In the genomic region with DNA sequence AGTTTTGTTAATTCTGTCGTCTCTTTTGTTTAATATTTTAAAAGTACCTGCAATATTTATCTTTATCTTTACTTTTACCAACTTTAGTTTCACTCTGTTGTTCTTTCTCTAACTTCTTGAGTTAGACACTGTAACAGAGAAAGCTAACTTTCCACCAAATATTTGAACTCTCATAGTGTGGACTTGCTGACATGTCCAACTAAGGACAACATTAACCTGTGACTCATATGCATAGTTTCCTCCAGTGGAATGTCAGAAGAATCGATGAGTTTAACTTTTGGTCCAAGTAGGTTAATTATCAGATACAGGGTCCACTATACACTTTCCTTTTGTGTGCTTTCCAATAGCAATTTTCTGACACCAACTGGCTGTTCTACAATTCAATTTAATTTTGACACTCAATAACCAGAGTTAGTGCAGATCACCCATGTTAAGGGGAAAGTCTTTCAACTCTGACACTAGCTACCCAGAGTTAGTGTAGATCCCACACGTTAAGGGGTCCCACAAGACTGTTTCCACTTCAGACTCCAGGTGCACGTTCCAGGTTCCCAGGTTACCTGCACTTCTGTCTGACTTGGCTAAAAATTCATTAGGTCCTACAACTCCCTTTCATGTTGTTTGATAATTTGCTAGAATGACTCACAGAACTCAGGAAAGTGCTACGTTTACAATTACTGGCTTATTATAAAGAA, we compare ENCODE assay signal across 15 cellular contexts.
DNase-seq lines count a peak whose midpoint lies in the region; ATAC-seq and TF ChIP-seq lines count a peak whose summit lies in the region.
"Had no signal": no experiment of that assay in that cellular context is flagged by ENCODE, and none has a peak within 500 bp of the region (broad histone marks: within the 10 kb centered on the region; RNA-seq: fewer than 3 reads in every experiment).

No MANE protein-coding gene starts in this region.

- intact Hi-C loops in aorta (cut with DNase I): no loop called here

- no peak for TF ChIP-seq CTCF in AG10803 (conservative IDR thresholded peaks at IDR 0.05; ENCODE audit: low read length)

- H3K4me3 ChIP-seq in AG10803 (ENCODE audit: low read length) (no peak overlapping the region), aorta (ENCODE audit: low read length in 2 of 2) (no peak overlapping the region)
- H3K4me3 ChIP-seq: Peyer's patch, thyroid gland had no signal

- H3K4me1 ChIP-seq in aorta (ENCODE audit: control insufficient read depth in 1 of 2, insufficient read depth in 2 of 2, low read length in 2 of 2): no peaks in the 10 kb centered on the region
- H3K4me1 ChIP-seq: Peyer's patch, thyroid gland had no signal

- DNase-seq in AG10803 (ENCODE audit: low read depth) (peak; percentile 33), HS-5 (ENCODE audit: low read depth) (peak; percentile 26), dermis blood vessel endothelial cell (peak; percentile 61), kidney tubule cell (ENCODE audit: low spot score) (peak; percentile 28), NCI-H1694 (lab: John Stamatoyannopoulos, UW) (no peak), aorta (no peak)
- DNase-seq in effector CD8-positive, alpha-beta T cell (lab: John Stamatoyannopoulos, UW): no peak
- DNase-seq: activated CD8-positive, alpha-beta memory T cell treated with anti-CD3 and anti-CD28 coated beads for 24 hours; amniotic stem cell; NCI-H1930; NCI-H526 treated with DMSO at 0.1 percent for 48 hours; Peyer's patch; stimulated activated CD4-positive, alpha-beta T cell treated with anti-CD3 and anti-CD28 coated beads, Interleukin-4, amount 100 ng/mL, for 4 hours; thyroid gland had no signal

- H3K27ac ChIP-seq in aorta (ENCODE audit: low read depth in 1 of 2, low read length in 2 of 2): no peak overlapping the region
- H3K27ac ChIP-seq: Peyer's patch, thyroid gland had no signal

- no peak for ATAC-seq in GM18498 (IDR thresholded peaks at IDR 0.05; ENCODE audit: unreplicated experiment)
- no peak for ATAC-seq in aorta (ENCODE audit: low FRiP score)

- no peaks in the 10 kb centered on the region for H3K27me3 ChIP-seq in aorta (ENCODE audit: control insufficient read depth in 1 of 2, insufficient read depth in 2 of 2, low read length in 1 of 2)
- H3K27me3 ChIP-seq: Peyer's patch, thyroid gland had no signal

- 47 to 52% methylated on average over 5 of the region's 5 CpGs for WGBS in aorta, 2 donors

- no peaks in the 10 kb centered on the region for H3K36me3 ChIP-seq in aorta (ENCODE audit: control insufficient read depth in 1 of 2, insufficient read depth in 2 of 2, low read length in 1 of 2)
- H3K36me3 ChIP-seq: Peyer's patch, thyroid gland had no signal

- no peaks in the 10 kb centered on the region for H3K9me3 ChIP-seq in aorta (ENCODE audit: control insufficient read depth, low read length)
- H3K9me3 ChIP-seq: Peyer's patch, thyroid gland had no signal

Comparison
In these comparisons a context has a peak if more than half of its experiments do, and no peak if none do; other contexts are left out.
1. DNase-seq: peak in AG10803 (single experiment), HS-5 (single experiment), dermis blood vessel endothelial cell (single experiment) and kidney tubule cell (single experiment); none in effector CD8-positive, alpha-beta T cell (single experiment), NCI-H1694 (single experiment) and aorta (0 of 2).